Comparison of ENCODE assay signal across 9 cellular contexts in genomic region chr12:16056910-16057309, GRCh38.
"Had no signal": no experiment of that assay in that cellular context is flagged by ENCODE, and none has a peak within 500 bp of the region (broad histone marks: within the 10 kb centered on the region; RNA-seq: fewer than 3 reads in every experiment).

No MANE protein-coding gene starts in this region.

- FAIRE-seq: HTR-8/SVneo had no signal

- H3K9ac ChIP-seq: GM23248, KMS-11 had no signal

- H3K36me3 ChIP-seq: HAP-1 had no signal

- H3K9me3 ChIP-seq: HAP-1 had no signal

- DNase-seq: GM23248, GOT3, H7, HFFc6, KBM-7 had no signal

- H3K4me2 ChIP-seq: KMS-11 had no signal

- H3K4me1 ChIP-seq: HAP-1 had no signal

- H3K4me3 ChIP-seq: GM23248, HAP-1 had no signal

- ATAC-seq: HCT116 had no signal

- H3K27ac ChIP-seq: GM23248, KMS-11 had no signal

- H2AFZ ChIP-seq: GM23248 had no signal
